Comparison of ENCODE assay signal across 30 cellular contexts in genomic region chr6:79378957-79379356, GRCh38.
"Had no signal": no experiment of that assay in that cellular context is flagged by ENCODE, and none has a peak within 500 bp of the region (broad histone marks: within the 10 kb centered on the region; RNA-seq: fewer than 3 reads in every experiment).

No MANE protein-coding gene starts in this region.

- FAIRE-seq: colon, TTC549 had no signal

- H3K27ac ChIP-seq: ascending aorta, breast epithelium, VCaP had no signal

- DNase-seq: activated CD4-positive, alpha-beta memory T cell treated with anti-CD3 and anti-CD28 coated beads, Interleukin-2, amount 10 ng/mL, durations not matched to agents 7 days and 5 days; activated CD4-positive, alpha-beta T cell treated with anti-CD3 and anti-CD28 coated beads for 1 hour; activated CD4-positive, alpha-beta T cell treated with anti-CD3 and anti-CD28 coated beads for 36 hours; activated CD4-positive, alpha-beta T cell treated with anti-CD3 and anti-CD28 coated beads for 48 hours; activated CD4-positive, alpha-beta T cell treated with anti-CD3 and anti-CD28 coated beads, Interleukin-2, amount 10 ng/mL, durations not matched to agents 7 days and 5 days; activated CD4-positive, alpha-beta T cell treated with anti-CD3 and anti-CD28 coated beads, Interleukin-2, amount 50 U/mL, for 48 hours; activated CD4-positive, CD25-positive, alpha-beta regulatory T cell; activated CD8-positive, alpha-beta memory T cell treated with anti-CD3 and anti-CD28 coated beads for 24 hours; activated CD8-positive, alpha-beta memory T cell treated with anti-CD3 and anti-CD28 coated beads, Interleukin-2, amount 10 ng/mL, durations not matched to agents 7 days and 5 days; activated CD8-positive, alpha-beta memory T cell treated with anti-CD3 and anti-CD28 coated beads, Interleukin-2, amount 50 U/mL, for 48 hours; activated CD8-positive, alpha-beta T cell treated with anti-CD3 and anti-CD28 coated beads, Interleukin-2, amount 10 ng/mL, durations not matched to agents 7 days and 5 days; activated effector memory CD4-positive, alpha-beta T cell treated with Interleukin-2 at 50 U/mL for 16 hours; activated gamma-delta T cell; activated naive CD4-positive, alpha-beta T cell treated with anti-CD3 and anti-CD28 coated beads, Interleukin-2, amount 10 ng/mL, durations not matched to agents 7 days and 5 days; activated naive CD4-positive, alpha-beta T cell treated with Interleukin-2 at 50 U/mL for 16 hours; activated naive CD8-positive, alpha-beta T cell treated with anti-CD3 and anti-CD28 coated beads, Interleukin-2, amount 10 ng/mL, durations not matched to agents 7 days and 5 days; activated naive CD8-positive, alpha-beta T cell treated with anti-CD3 and anti-CD28 coated beads, Interleukin-2, amount 50 U/mL, for 24 hours; activated T-cell treated with anti-CD3 and anti-CD28 coated beads, Interleukin-2, amount 50 U/mL, for 24 hours; activated T-cell treated with anti-CD3 and anti-CD28 coated beads, Interleukin-2, amount 50 U/mL, for 48 hours; amygdala; anterior cingulate cortex; central memory CD4-positive, alpha-beta T cell; T-helper 2 cell; T-helper 9 cell had no signal

- ATAC-seq: activated CD4-positive, alpha-beta T cell treated with anti-CD3 and anti-CD28 coated beads for 36 hours; activated CD4-positive, CD25-positive, alpha-beta regulatory T cell treated with anti-CD3 and anti-CD28 coated beads, Interleukin-2, amount 50 U/mL, for 24 hours; activated CD8-positive, alpha-beta memory T cell treated with anti-CD3 and anti-CD28 coated beads, Interleukin-2, amount 10 ng/mL, durations not matched to agents 7 days and 5 days; activated CD8-positive, alpha-beta T cell treated with anti-CD3 and anti-CD28 coated beads, Interleukin-2, amount 10 ng/mL, durations not matched to agents 7 days and 5 days; activated naive CD8-positive, alpha-beta T cell treated with anti-CD3 and anti-CD28 coated beads, Interleukin-2, amount 50 U/mL, for 24 hours had no signal

- H3K4me3 ChIP-seq: ascending aorta, breast epithelium had no signal

- H3K9me3 ChIP-seq: ascending aorta, breast epithelium had no signal

- H3K27me3 ChIP-seq: ascending aorta, breast epithelium had no signal

- H3K4me1 ChIP-seq: breast epithelium had no signal

- H3K36me3 ChIP-seq: ascending aorta, breast epithelium had no signal
